Comparison of ENCODE assay signal across 2 cellular contexts in the genomic region with DNA sequence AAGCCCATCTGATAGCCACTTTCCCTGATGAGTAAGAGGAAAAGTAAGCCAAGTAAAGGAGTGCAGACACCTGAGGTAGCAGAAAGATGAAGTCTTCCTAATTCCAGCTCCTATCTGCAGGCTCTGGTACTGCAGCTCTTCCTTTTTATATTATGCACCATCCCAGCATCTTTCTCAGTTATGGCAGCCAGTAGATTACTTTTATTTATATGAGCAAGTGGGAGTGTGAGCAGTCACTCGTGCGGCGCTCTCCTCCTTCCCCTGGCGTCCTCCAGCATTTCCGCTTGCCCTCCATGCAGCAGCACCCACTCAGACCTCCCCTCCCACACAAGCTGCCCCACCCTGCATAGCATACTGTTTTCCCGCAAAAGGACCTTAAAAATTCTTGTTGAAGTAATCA.
TF ChIP-seq lines count a peak whose summit lies in the region.

No MANE protein-coding gene starts in this region.

TF ChIP-seq in SK-N-SH, 30 proteins besides CTCF, POLR2A, EP300 and RAD21 (continued from another document):
- TF ChIP-seq, protein P1, sequence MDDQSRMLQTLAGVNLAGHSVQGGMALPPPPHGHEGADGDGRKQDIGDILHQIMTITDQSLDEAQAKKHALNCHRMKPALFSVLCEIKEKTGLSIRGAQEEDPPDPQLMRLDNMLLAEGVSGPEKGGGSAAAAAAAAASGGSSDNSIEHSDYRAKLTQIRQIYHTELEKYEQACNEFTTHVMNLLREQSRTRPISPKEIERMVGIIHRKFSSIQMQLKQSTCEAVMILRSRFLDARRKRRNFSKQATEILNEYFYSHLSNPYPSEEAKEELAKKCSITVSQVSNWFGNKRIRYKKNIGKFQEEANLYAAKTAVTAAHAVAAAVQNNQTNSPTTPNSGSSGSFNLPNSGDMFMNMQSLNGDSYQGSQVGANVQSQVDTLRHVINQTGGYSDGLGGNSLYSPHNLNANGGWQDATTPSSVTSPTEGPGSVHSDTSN (IDR thresholded peaks at IDR 0.05), result no peak
- TF ChIP-seq USF1 (IDR thresholded peaks at IDR 0.05; ENCODE audit: borderline replicate concordance, low read depth), result no peak
- TF ChIP-seq TEAD4 (IDR thresholded peaks at IDR 0.05; ENCODE audit: borderline replicate concordance, insufficient read depth), result no peak
- TF ChIP-seq IRF3 (IDR thresholded peaks at IDR 0.05; ENCODE audit: low read depth, low read length), result no peak
- no peak for TF ChIP-seq TAF1 (IDR thresholded peaks at IDR 0.05; ENCODE audit: borderline replicate concordance, low read depth, low read length)
- no peak for TF ChIP-seq RCOR1 (IDR thresholded peaks at IDR 0.05; ENCODE audit: low read length)
- no peak for TF ChIP-seq GABPA (IDR thresholded peaks at IDR 0.05; ENCODE audit: low read depth)
- no peak for TF ChIP-seq MXI1 (IDR thresholded peaks at IDR 0.05; ENCODE audit: low read depth, low read length)
- no peak for TF ChIP-seq RFX5 (IDR thresholded peaks at IDR 0.05; ENCODE audit: low read length)
TF ChIP-seq in SK-N-SH: peak in this region for 0.

TF ChIP-seq in SK-N-SH treated with all-trans-retinoic acid at 6 μM for 48 hours, 23 proteins besides CTCF, POLR2A, EP300 and RAD21 (continued from another document):
- TF ChIP-seq, protein P2, sequence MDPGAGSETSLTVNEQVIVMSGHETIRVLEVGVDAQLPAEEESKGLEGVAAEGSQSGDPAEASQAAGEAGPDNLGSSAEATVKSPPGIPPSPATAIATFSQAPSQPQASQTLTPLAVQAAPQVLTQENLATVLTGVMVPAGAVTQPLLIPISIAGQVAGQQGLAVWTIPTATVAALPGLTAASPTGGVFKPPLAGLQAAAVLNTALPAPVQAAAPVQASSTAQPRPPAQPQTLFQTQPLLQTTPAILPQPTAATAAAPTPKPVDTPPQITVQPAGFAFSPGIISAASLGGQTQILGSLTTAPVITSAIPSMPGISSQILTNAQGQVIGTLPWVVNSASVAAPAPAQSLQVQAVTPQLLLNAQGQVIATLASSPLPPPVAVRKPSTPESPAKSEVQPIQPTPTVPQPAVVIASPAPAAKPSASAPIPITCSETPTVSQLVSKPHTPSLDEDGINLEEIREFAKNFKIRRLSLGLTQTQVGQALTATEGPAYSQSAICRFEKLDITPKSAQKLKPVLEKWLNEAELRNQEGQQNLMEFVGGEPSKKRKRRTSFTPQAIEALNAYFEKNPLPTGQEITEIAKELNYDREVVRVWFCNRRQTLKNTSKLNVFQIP (CRISPR knock-in tag; IDR thresholded peaks at IDR 0.05; ENCODE audit: borderline replicate concordance, low read depth), result no peak
- no peak for TF ChIP-seq ESRRG (CRISPR knock-in tag; IDR thresholded peaks at IDR 0.05)
- TF ChIP-seq OSR1 (CRISPR knock-in tag; IDR thresholded peaks at IDR 0.05), result no peak
- no peak for TF ChIP-seq CSDC2 (CRISPR knock-in tag; IDR thresholded peaks at IDR 0.05)
- no peak for TF ChIP-seq ZFP30 (CRISPR knock-in tag; IDR thresholded peaks at IDR 0.05)
- TF ChIP-seq ZC3H10 (CRISPR knock-in tag; IDR thresholded peaks at IDR 0.05), result no peak
- no peak for TF ChIP-seq ZNF565 (CRISPR knock-in tag; conservative IDR thresholded peaks at IDR 0.05; ENCODE audit: low read depth)
TF ChIP-seq in SK-N-SH treated with all-trans-retinoic acid at 6 μM for 48 hours: peak in this region for 0.
